Comparison of ENCODE assay signal across 31 cellular contexts in the genomic region with DNA sequence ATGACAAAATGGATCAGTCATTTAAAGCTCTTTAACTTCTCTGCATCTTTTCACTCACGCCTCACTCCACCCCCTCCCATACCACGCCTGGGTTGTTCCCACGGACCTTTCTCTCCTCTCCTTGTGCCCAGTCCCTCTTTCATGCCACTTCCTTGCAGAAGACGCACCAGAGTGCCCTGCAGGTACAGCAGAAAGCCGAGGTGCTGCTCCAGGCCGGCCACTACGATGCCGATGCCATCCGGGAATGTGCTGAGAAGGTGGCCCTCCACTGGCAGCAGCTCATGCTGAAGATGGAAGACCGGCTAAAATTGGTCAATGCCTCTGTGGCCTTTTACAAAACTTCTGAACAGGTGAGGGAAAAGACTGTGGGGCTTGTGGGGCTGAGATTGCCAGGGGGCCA.
DNase-seq lines count a peak whose midpoint lies in the region; ATAC-seq and TF ChIP-seq lines count a peak whose summit lies in the region.
"Had no signal": no experiment of that assay in that cellular context is flagged by ENCODE, and none has a peak within 500 bp of the region (broad histone marks: within the 10 kb centered on the region; RNA-seq: fewer than 3 reads in every experiment).

No MANE protein-coding gene starts in this region.

- CTCF ChIA-PET in IMR-90 (lab: Yijun Ruan, JAX), result no interaction called here

- no peak overlapping the region for H3K4me2 ChIP-seq in IMR-90 (ENCODE audit: low read depth, low read length)
- H3K4me2 ChIP-seq: A549; BLaER1; BLaER1 treated with 17β-estradiol and CSF1 and Interleukin-3, amounts not matched to agents 10 nM and 100 nM had no signal

- no peak overlapping the region for H4K5ac ChIP-seq in IMR-90 (ENCODE audit: low read depth, low read length)

- no peak overlapping the region for H3K18ac ChIP-seq in IMR-90 (ENCODE audit: low read depth, low read length)

- no peak overlapping the region for H2AK9ac ChIP-seq in IMR-90 (replicated peaks; ENCODE audit: low read depth, low read length, poor library complexity)

- in situ Hi-C loops in IMR-90 (cut with MboI; ENCODE audit: low sequenced_read_pairs), result no loop called here

- H3K23ac ChIP-seq in IMR-90 (ENCODE audit: low read depth, low read length), result no peak overlapping the region

- H2AFZ ChIP-seq in IMR-90 (replicated peaks; ENCODE audit: low read length, poor library complexity), result peak overlapping the region; percentile 58

- TF ChIP-seq CTCF in IMR-90 (conservative IDR thresholded peaks at IDR 0.05; ENCODE audit: low read depth, low read length) (no peak), neural crest cell (conservative IDR thresholded peaks at IDR 0.05) (no peak)

- no peak overlapping the region for H2BK5ac ChIP-seq in IMR-90 (ENCODE audit: low read depth, low read length, poor library complexity, severe bottlenecking)

- no peak overlapping the region for H3K4me3 Mint-ChIP-seq in neural crest cell
- no peak overlapping the region for H3K4me3 Mint-ChIP-seq in T-helper 2 cell treated with Interferon-gamma antibody and Interleukin-4, amounts not matched to agents 5 μg/mL and 100 μg/mL, for 36 hours
- H3K4me3 Mint-ChIP-seq: B cell; CD14-positive monocyte; CD4-positive, alpha-beta memory T cell; CD4-positive, alpha-beta T cell; CD4-positive, CD25-positive, alpha-beta regulatory T cell; CD8-positive, alpha-beta memory T cell; CD8-positive, alpha-beta T cell had no signal

- H4K8ac ChIP-seq in IMR-90 (ENCODE audit: low read depth in 2 of 2, low read length in 2 of 2), result no peak overlapping the region

- H3K9me3 ChIP-seq in IMR-90 (ENCODE audit: control insufficient read depth, insufficient read depth, low read length), result 0 out of 2 replicates have a peak, but pooled peaks cover 1% of the 10 kb centered on the region
- H3K9me3 ChIP-seq: A549, BE2C, Caco-2 had no signal

- no peak overlapping the region for H3K27ac ChIP-seq in IMR-90 (ENCODE audit: insufficient read depth, low read length)
- H3K27ac ChIP-seq: 22Rv1; A549; BLaER1; BLaER1 treated with 17β-estradiol and CSF1 and Interleukin-3, amounts not matched to agents 10 nM and 100 nM; C4-2B had no signal

- H4K91ac ChIP-seq in IMR-90 (ENCODE audit: insufficient read depth, low read depth, low read length), result no peak overlapping the region

- WGBS in IMR-90 (ENCODE audit: extremely low coverage in 2 of 2, insufficient read length in 1 of 2), 2 experiments, result 87% methylated on average over 7 of the region's 10 CpGs; no CpG with 5 or more reads in 1 of the 2 experiments

- dilution Hi-C loops in IMR-90 (cut with HindIII; ENCODE audit: low sequenced_read_pairs, unreplicated experiment), result no loop called here

- H2AK5ac ChIP-seq in IMR-90 (ENCODE audit: low read depth, low read length), result no peak overlapping the region

- no peaks in the 10 kb centered on the region for H4K20me1 ChIP-seq in IMR-90 (ENCODE audit: insufficient read depth, low read length)
- H4K20me1 ChIP-seq: BLaER1; BLaER1 treated with 17β-estradiol and CSF1 and Interleukin-3, amounts not matched to agents 10 nM and 100 nM had no signal

- H3K36me3 Mint-ChIP-seq in neural crest cell (ENCODE audit: low read depth), result peaks cover 29% of the 10 kb centered on the region
- no peaks in the 10 kb centered on the region for H3K36me3 Mint-ChIP-seq in T-helper 2 cell treated with Interferon-gamma antibody and Interleukin-4, amounts not matched to agents 5 μg/mL and 100 μg/mL, for 36 hours (ENCODE audit: low read depth)
- H3K36me3 Mint-ChIP-seq: CD14-positive monocyte; CD4-positive, alpha-beta memory T cell; CD4-positive, CD25-positive, alpha-beta regulatory T cell; CD8-positive, alpha-beta memory T cell; CD8-positive, alpha-beta T cell had no signal

- peaks cover 7% of the 10 kb centered on the region for H3K36me3 ChIP-seq in IMR-90 (ENCODE audit: control insufficient read depth, insufficient read depth, low read length)

- DNase-seq in IMR-90 (no peak), neural crest cell (ENCODE audit: low read depth, low spot score) (no peak), NOMO-1 treated with dmso at 0.1 percent for 144 hours (lab: John Stamatoyannopoulos, UW; ENCODE audit: unreplicated experiment) (no peak)
- DNase-seq in T-helper 2 cell treated with Interferon-gamma antibody and Interleukin-4, amounts not matched to agents 5 μg/mL and 100 μg/mL, for 36 hours (ENCODE audit: low spot score), result no peak
- DNase-seq: 8988T; ACHN; AML-193; BE2C; C1 segment of cervical spinal cord; Caco-2; Calu3; CD4-positive, alpha-beta memory T cell; CD4-positive, alpha-beta T cell; CD4-positive, CD25-positive, alpha-beta regulatory T cell; CD8-positive, alpha-beta memory T cell; CD8-positive, alpha-beta T cell; COR-L47; DMS 273 treated with DMSO at 0.1 percent for 48 hours; DMS153; DMS53; DMS79; DMS79 treated with DMSO at 0.1 percent for 48 hours; DND-41; EL had no signal

- H3K4me1 ChIP-seq in IMR-90 (ENCODE audit: control insufficient read depth, insufficient read depth, low read length), result no peaks in the 10 kb centered on the region
- H3K4me1 ChIP-seq: Caco-2 had no signal

- H3K4ac ChIP-seq in IMR-90 (ENCODE audit: low read depth, low read length), result no peak overlapping the region

- H3K27me3 ChIP-seq in IMR-90 (ENCODE audit: control insufficient read depth, insufficient read depth, low read length), result no peaks in the 10 kb centered on the region
- H3K27me3 ChIP-seq: BE2C; BLaER1; BLaER1 treated with 17β-estradiol and CSF1 and Interleukin-3, amounts not matched to agents 10 nM and 100 nM had no signal

- TF ChIP-seq RAD21 in IMR-90 (IDR thresholded peaks at IDR 0.05; ENCODE audit: low read length), result no peak

- H3K4me1 Mint-ChIP-seq in neural crest cell, result peaks cover 8% of the 10 kb centered on the region
- no peaks in the 10 kb centered on the region for H3K4me1 Mint-ChIP-seq in T-helper 2 cell treated with Interferon-gamma antibody and Interleukin-4, amounts not matched to agents 5 μg/mL and 100 μg/mL, for 36 hours (ENCODE audit: low read depth)
- H3K4me1 Mint-ChIP-seq: B cell; CD4-positive, alpha-beta memory T cell; CD4-positive, CD25-positive, alpha-beta regulatory T cell; CD8-positive, alpha-beta memory T cell had no signal

- ATAC-seq in IMR-90 (ENCODE audit: low read depth), result no peak
- ATAC-seq: A549; CD8-positive, alpha-beta T cell had no signal

- H2BK15ac ChIP-seq in IMR-90 (ENCODE audit: low read depth, low read length), result no peak overlapping the region

- no peak for TF ChIP-seq POLR2A in IMR-90 (IDR thresholded peaks at IDR 0.05; ENCODE audit: low read depth, low read length)

- BruUV-seq in IMR-90 (replicated peaks; lab: Mats Ljungman, UMichigan), result no TSS peak

- no peaks in the 10 kb centered on the region for H3K9me1 ChIP-seq in IMR-90 (ENCODE audit: insufficient read depth, low read length)

- intact Hi-C loops in IMR-90 (cut with micrococcal nuclease), result no loop called here

- H3K9ac ChIP-seq in IMR-90 (ENCODE audit: low read depth, low read length), result no peak overlapping the region
- H3K9ac ChIP-seq: BLaER1; BLaER1 treated with 17β-estradiol and CSF1 and Interleukin-3, amounts not matched to agents 10 nM and 100 nM had no signal

- H2BK120ac ChIP-seq in IMR-90 (ENCODE audit: low read depth, low read length), result no peak overlapping the region

- POLR2A ChIA-PET in IMR-90 (lab: Charles Lee; ENCODE audit: unreplicated experiment), result no interaction called here

- no peak overlapping the region for H3K56ac ChIP-seq in IMR-90 (ENCODE audit: extremely low read depth, insufficient read depth, low read length)

- H3K4me3 ChIP-seq in IMR-90 (ENCODE audit: insufficient read depth, low read depth, low read length), result no peak overlapping the region
- H3K4me3 ChIP-seq: A549; BLaER1; BLaER1 treated with 17β-estradiol and CSF1 and Interleukin-3, amounts not matched to agents 10 nM and 100 nM had no signal

- no peak overlapping the region for H3K14ac ChIP-seq in IMR-90 (replicated peaks; ENCODE audit: low read depth, low read length)

- H2BK20ac ChIP-seq in IMR-90 (ENCODE audit: low read depth, low read length), result no peak overlapping the region

- H3K27me3 Mint-ChIP-seq in neural crest cell (ENCODE audit: low read depth), result no peaks in the 10 kb centered on the region
- no peaks in the 10 kb centered on the region for H3K27me3 Mint-ChIP-seq in T-helper 2 cell treated with Interferon-gamma antibody and Interleukin-4, amounts not matched to agents 5 μg/mL and 100 μg/mL, for 36 hours (ENCODE audit: low read depth)
- H3K27me3 Mint-ChIP-seq: B cell had no signal

- H3K9me3 Mint-ChIP-seq in neural crest cell, result peaks cover 4% of the 10 kb centered on the region
- H3K9me3 Mint-ChIP-seq in T-helper 2 cell treated with Interferon-gamma antibody and Interleukin-4, amounts not matched to agents 5 μg/mL and 100 μg/mL, for 36 hours, result no peaks in the 10 kb centered on the region
- H3K9me3 Mint-ChIP-seq: CD4-positive, alpha-beta memory T cell; CD4-positive, alpha-beta T cell; CD4-positive, CD25-positive, alpha-beta regulatory T cell; CD8-positive, alpha-beta T cell had no signal

- no peaks in the 10 kb centered on the region for H3K79me1 ChIP-seq in IMR-90 (ENCODE audit: low read depth in 1 of 2, low read length in 2 of 2)

- H3K27ac Mint-ChIP-seq in neural crest cell (ENCODE audit: unreplicated experiment), result peak overlapping the region; percentile 75
- H3K27ac Mint-ChIP-seq in T-helper 2 cell treated with Interferon-gamma antibody and Interleukin-4, amounts not matched to agents 5 μg/mL and 100 μg/mL, for 36 hours, result no peak overlapping the region
- H3K27ac Mint-ChIP-seq: B cell; CD14-positive monocyte; CD4-positive, alpha-beta memory T cell; CD4-positive, alpha-beta T cell; CD4-positive, CD25-positive, alpha-beta regulatory T cell; CD8-positive, alpha-beta memory T cell; CD8-positive, alpha-beta T cell had no signal

TF ChIP-seq in IMR-90, 13 proteins besides CTCF, POLR2A, EP300 and RAD21:
- TF ChIP-seq, protein P1, sequence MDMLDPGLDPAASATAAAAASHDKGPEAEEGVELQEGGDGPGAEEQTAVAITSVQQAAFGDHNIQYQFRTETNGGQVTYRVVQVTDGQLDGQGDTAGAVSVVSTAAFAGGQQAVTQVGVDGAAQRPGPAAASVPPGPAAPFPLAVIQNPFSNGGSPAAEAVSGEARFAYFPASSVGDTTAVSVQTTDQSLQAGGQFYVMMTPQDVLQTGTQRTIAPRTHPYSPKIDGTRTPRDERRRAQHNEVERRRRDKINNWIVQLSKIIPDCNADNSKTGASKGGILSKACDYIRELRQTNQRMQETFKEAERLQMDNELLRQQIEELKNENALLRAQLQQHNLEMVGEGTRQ (IDR thresholded peaks at IDR 0.05; ENCODE audit: low read depth, low read length), result no peak
- TF ChIP-seq CHD1 (IDR thresholded peaks at IDR 0.05; ENCODE audit: low read depth, low read length), result no peak
